3 cellular contexts compared by ENCODE assay signal in genomic region chr2:70212298-70212948, GRCh38.
A peak's percentile ranks its signal among the peaks of the same experiment; 100 is the strongest.
TF ChIP-seq lines count a peak whose summit lies in the region.

No MANE protein-coding gene starts in this region.

TF ChIP-seq in SK-N-SH, 30 proteins besides CTCF, POLR2A, EP300 and RAD21:
- no peak for TF ChIP-seq PBX3 (IDR thresholded peaks at IDR 0.05)
- TF ChIP-seq RXRA (IDR thresholded peaks at IDR 0.05; ENCODE audit: borderline replicate concordance, low read depth) = no peak
- TF ChIP-seq CHD2 (IDR thresholded peaks at IDR 0.05; ENCODE audit: low read length, partially characterized antibody) = no peak
- TF ChIP-seq NFIC (IDR thresholded peaks at IDR 0.05; ENCODE audit: borderline replicate concordance) = 0 out of 2 replicates have a peak, but pooled peaks have one; percentile 28
- TF ChIP-seq GABPA (IDR thresholded peaks at IDR 0.05; ENCODE audit: low read depth) = no peak

TF ChIP-seq in SK-N-SH treated with all-trans-retinoic acid at 6 μM for 48 hours, 23 proteins besides CTCF, POLR2A, EP300 and RAD21 (continued from another document):
- no peak for TF ChIP-seq POU6F1 (CRISPR knock-in tag; IDR thresholded peaks at IDR 0.05; ENCODE audit: borderline replicate concordance, low read depth)
- no peak for TF ChIP-seq ZNF70 (CRISPR knock-in tag; IDR thresholded peaks at IDR 0.05)
- TF ChIP-seq ZNF8 (CRISPR knock-in tag; IDR thresholded peaks at IDR 0.05) = no peak
- TF ChIP-seq ISL1 (CRISPR knock-in tag; IDR thresholded peaks at IDR 0.05) = no peak
- no peak for TF ChIP-seq CSDC2 (CRISPR knock-in tag; IDR thresholded peaks at IDR 0.05)
- TF ChIP-seq TCF4 (CRISPR knock-in tag; IDR thresholded peaks at IDR 0.05; ENCODE audit: borderline replicate concordance) = no peak
- TF ChIP-seq ESRRG (CRISPR knock-in tag; IDR thresholded peaks at IDR 0.05) = no peak
- no peak for TF ChIP-seq TSHZ2 (CRISPR knock-in tag; IDR thresholded peaks at IDR 0.05)
- TF ChIP-seq BACH2 (CRISPR knock-in tag; IDR thresholded peaks at IDR 0.05; ENCODE audit: borderline replicate concordance) = no peak

TF ChIP-seq in HEK293, 187 proteins besides CTCF, POLR2A, EP300 and RAD21 (continued from another document):
- TF ChIP-seq PRDM6 (tag by site-specific recombination; IDR thresholded peaks at IDR 0.05) = 0 out of 2 replicates have a peak, but pooled peaks have one; percentile 12
- no peak for TF ChIP-seq INSM2 (tag by site-specific recombination; IDR thresholded peaks at IDR 0.05)
- no peak for TF ChIP-seq ZNF514 (tag by site-specific recombination; IDR thresholded peaks at IDR 0.05)
- TF ChIP-seq ZBTB17 (tag by site-specific recombination; IDR thresholded peaks at IDR 0.05) = peak; percentile 53
- TF ChIP-seq ZSCAN4 (tag by site-specific recombination; IDR thresholded peaks at IDR 0.05) = no peak
- no peak for TF ChIP-seq ZNF121 (tag by site-specific recombination; IDR thresholded peaks at IDR 0.05)
- TF ChIP-seq YY2 (tag by site-specific recombination; IDR thresholded peaks at IDR 0.05) = 0 out of 2 replicates have a peak, but pooled peaks have one; percentile 30
